23 cellular contexts compared by ENCODE assay signal in genomic region chr5:1278656-1279442, GRCh38. TPM values are rescaled to one million over a fixed set of nuclear protein-coding genes. Genes with fewer than 3 reads are reported as not detected.
"Had no signal": no experiment of that assay in that cellular context is flagged by ENCODE, and none has a peak within 500 bp of the region (broad histone marks: within the 10 kb centered on the region; RNA-seq: fewer than 3 reads in every experiment).

No MANE protein-coding gene starts in this region.

- H2AFZ ChIP-seq: parathyroid adenoma had no signal

- H3K79me2 ChIP-seq: parathyroid adenoma had no signal

- H3K36me3 Mint-ChIP-seq: naive B cell, type B pancreatic cell had no signal

- H3K27me3 Mint-ChIP-seq: activated CD4-positive, alpha-beta T cell treated with anti-CD3 and anti-CD28 coated beads for 36 hours; activated naive CD8-positive, alpha-beta T cell treated with anti-CD3 and anti-CD28 coated beads, Interleukin-2, amount 10 ng/mL, durations not matched to agents 7 days and 5 days; dendritic cell treated with granulocyte-macrophage colony-stimulating factor and Interleukin-4, amounts not matched to agents 40 ng/mL and 50 ng/mL, for 4 days; naive B cell; T-helper 17 cell; type B pancreatic cell had no signal

- H3K4me1 Mint-ChIP-seq: activated CD4-positive, alpha-beta T cell treated with anti-CD3 and anti-CD28 coated beads for 36 hours; activated naive CD8-positive, alpha-beta T cell treated with anti-CD3 and anti-CD28 coated beads, Interleukin-2, amount 10 ng/mL, durations not matched to agents 7 days and 5 days; naive B cell had no signal

- ATAC-seq: activated CD4-positive, alpha-beta T cell treated with anti-CD3 and anti-CD28 coated beads for 36 hours; activated CD8-positive, alpha-beta T cell treated with anti-CD3 and anti-CD28 coated beads for 36 hours; activated T-cell treated with anti-CD3 and anti-CD28 coated beads, Interleukin-2, amount 50 U/mL, for 72 hours; foreskin keratinocyte; T-helper 17 cell had no signal

- H3K9me3 ChIP-seq: suprapubic skin had no signal

- H3K27ac Mint-ChIP-seq: activated CD4-positive, alpha-beta T cell treated with anti-CD3 and anti-CD28 coated beads for 36 hours; activated CD8-positive, alpha-beta T cell treated with anti-CD3 and anti-CD28 coated beads for 36 hours; activated naive CD8-positive, alpha-beta T cell treated with anti-CD3 and anti-CD28 coated beads, Interleukin-2, amount 10 ng/mL, durations not matched to agents 7 days and 5 days; activated T-cell treated with anti-CD3 and anti-CD28 coated beads, Interleukin-2, amount 50 U/mL, for 72 hours; dendritic cell treated with granulocyte-macrophage colony-stimulating factor and Interleukin-4, amounts not matched to agents 40 ng/mL and 50 ng/mL, for 4 days; naive B cell; T-helper 17 cell; type B pancreatic cell had no signal

- H3K4me3 Mint-ChIP-seq: activated CD4-positive, alpha-beta T cell treated with anti-CD3 and anti-CD28 coated beads for 36 hours; activated CD8-positive, alpha-beta T cell treated with anti-CD3 and anti-CD28 coated beads for 36 hours; activated naive CD8-positive, alpha-beta T cell treated with anti-CD3 and anti-CD28 coated beads, Interleukin-2, amount 10 ng/mL, durations not matched to agents 7 days and 5 days; activated T-cell treated with anti-CD3 and anti-CD28 coated beads, Interleukin-2, amount 50 U/mL, for 72 hours; dendritic cell treated with granulocyte-macrophage colony-stimulating factor and Interleukin-4, amounts not matched to agents 40 ng/mL and 50 ng/mL, for 4 days; naive B cell; T-helper 17 cell; type B pancreatic cell had no signal

- H3K27ac ChIP-seq: foreskin keratinocyte, parathyroid adenoma, suprapubic skin, WERI-Rb-1 had no signal

- DNase-seq: activated CD8-positive, alpha-beta T cell treated with anti-CD3 and anti-CD28 coated beads for 36 hours; activated gamma-delta T cell; activated naive CD8-positive, alpha-beta T cell treated with anti-CD3 and anti-CD28 coated beads, Interleukin-2, amount 10 ng/mL, durations not matched to agents 7 days and 5 days; activated T-cell treated with anti-CD3 and anti-CD28 coated beads, Interleukin-2, amount 50 U/mL, for 72 hours; anterior cingulate cortex; cerebellar nuclear complex; effector memory CD4-positive, alpha-beta T cell; foreskin keratinocyte; midbrain; naive B cell; stimulated activated CD4-positive, alpha-beta T cell treated with anti-CD3 and anti-CD28 coated beads, Interleukin-15, amount 100 ng/mL, for 24 hours; stimulated activated CD4-positive, alpha-beta T cell treated with anti-CD3 and anti-CD28 coated beads, Interleukin-4, amount 100 ng/mL, for 24 hours; stimulated activated naive CD4-positive, alpha-beta T cell treated with Interleukin-2 at 50 U/mL for 16 hours; T-helper 17 cell; WERI-Rb-1 had no signal

- H3K27me3 ChIP-seq: foreskin keratinocyte, suprapubic skin had no signal

- H3K9ac ChIP-seq: parathyroid adenoma had no signal

- H3K4me3 ChIP-seq: lung, suprapubic skin had no signal

- H3K9me3 Mint-ChIP-seq: activated CD8-positive, alpha-beta T cell treated with anti-CD3 and anti-CD28 coated beads for 36 hours; activated T-cell treated with anti-CD3 and anti-CD28 coated beads, Interleukin-2, amount 50 U/mL, for 72 hours; type B pancreatic cell had no signal

- H3K36me3 ChIP-seq: suprapubic skin, WERI-Rb-1 had no signal

- H3K4me1 ChIP-seq: foreskin keratinocyte, parathyroid adenoma, suprapubic skin had no signal

RNA-seq across cellular contexts. Expression of gene TERT, which starts 16.0 kb away (rescaled TPM):
- total RNA-seq: lung, renal cortical epithelial cell, skeletal muscle tissue, suprapubic skin had no signal
- polyA plus RNA-seq: foreskin keratinocyte had no signal

RNA-seq across cellular contexts. Expression of gene SLC6A18, which starts 53.7 kb away (rescaled TPM):
- total RNA-seq: activated CD4-positive, alpha-beta T cell treated with anti-CD3 and anti-CD28 coated beads for 36 hours; activated CD8-positive, alpha-beta T cell treated with anti-CD3 and anti-CD28 coated beads for 36 hours; activated naive CD8-positive, alpha-beta T cell treated with anti-CD3 and anti-CD28 coated beads, Interleukin-2, amount 10 ng/mL, durations not matched to agents 7 days and 5 days; activated T-cell treated with anti-CD3 and anti-CD28 coated beads, Interleukin-2, amount 50 U/mL, for 72 hours; foreskin keratinocyte; lung; renal cortical epithelial cell; skeletal muscle tissue; suprapubic skin; T-helper 17 cell had no signal
- polyA plus RNA-seq: foreskin keratinocyte, lung had no signal
